Comparison of ENCODE assay signal across 1 cellular context in genomic region chr15:74422723-74423442, GRCh38.
TF ChIP-seq lines count a peak whose summit lies in the region.

No MANE protein-coding gene starts in this region.

TF ChIP-seq in GM12878, 131 proteins besides CTCF, POLR2A, EP300 and RAD21:
- TF ChIP-seq CHD2 (IDR thresholded peaks at IDR 0.05; ENCODE audit: borderline replicate concordance, low read depth, low read length) (0 out of 2 replicates have a peak, but pooled peaks have one; percentile 26), SMARCA5 (IDR thresholded peaks at IDR 0.05) (0 out of 2 replicates have a peak, but pooled peaks have one; percentile 16), ATF7 (IDR thresholded peaks at IDR 0.05; ENCODE audit: low read depth) (0 out of 2 replicates have a peak, but pooled peaks have one; percentile 21), RCOR1 (conservative IDR thresholded peaks at IDR 0.05; ENCODE audit: low read depth, low read length) (no peak), BHLHE40 (IDR thresholded peaks at IDR 0.05; ENCODE audit: borderline replicate concordance in 1 of 2, low read depth in 2 of 2, low read length in 1 of 2) (peak in 1 of 2 experiments; percentile 27; a peak in 1 of 4 replicates), NR2F1 (conservative IDR thresholded peaks at IDR 0.05) (0 out of 2 replicates have a peak, but pooled peaks have one; percentile 19), POLR2AphosphoS2 (IDR thresholded peaks at IDR 0.05; ENCODE audit: low read depth, low read length) (no peak), SP1 (IDR thresholded peaks at IDR 0.05; ENCODE audit: low read depth, low read length) (no peak), IKZF1 (conservative IDR thresholded peaks at IDR 0.05) (peak; percentile 26; the same call in 1 of the 2 replicates), EED (IDR thresholded peaks at IDR 0.05; ENCODE audit: low read depth) (no peak), POLR2AphosphoS5 (IDR thresholded peaks at IDR 0.05; ENCODE audit: low read length) (0 out of 2 replicates have a peak, but pooled peaks have one; percentile 18), ETV6 (conservative IDR thresholded peaks at IDR 0.05 in 1 of 2, IDR thresholded peaks at IDR 0.05 in 1 of 2; ENCODE audit: borderline replicate concordance in 1 of 2, low read depth in 1 of 2) (0 out of 4 replicates have a peak, but pooled peaks of 1 of the 2 experiments have one; percentile 12), BACH1 (IDR thresholded peaks at IDR 0.05; ENCODE audit: borderline replicate concordance) (no peak), ZNF217 (IDR thresholded peaks at IDR 0.05) (no peak), TBL1XR1 (IDR thresholded peaks at IDR 0.05; ENCODE audit: low read depth, low read length) (no peak), SREBF1 (IDR thresholded peaks at IDR 0.05; ENCODE audit: low read length) (no peak), BCL11A (IDR thresholded peaks at IDR 0.05; ENCODE audit: low read depth, low read length) (no peak), SRF (IDR thresholded peaks at IDR 0.05; ENCODE audit: low read depth in 2 of 2, low read length in 2 of 2) (no peak), ZNF687 (IDR thresholded peaks at IDR 0.05) (0 out of 2 replicates have a peak, but pooled peaks have one; percentile 38)
